Comparison of ENCODE assay signal across 13 cellular contexts in genomic region chr7:23759556-23760391, GRCh38. TPM values are rescaled to one million over a fixed set of nuclear protein-coding genes. Genes with fewer than 3 reads are reported as not detected.
DNase-seq lines count a peak whose midpoint lies in the region; ATAC-seq, FAIRE-seq and TF ChIP-seq lines count a peak whose summit lies in the region.
"Had no signal": no experiment of that assay in that cellular context is flagged by ENCODE, and none has a peak within 500 bp of the region (broad histone marks: within the 10 kb centered on the region; RNA-seq: fewer than 3 reads in every experiment).

No MANE protein-coding gene starts in this region.

- no peak overlapping the region for H3K9ac ChIP-seq in keratinocyte (ENCODE audit: control insufficient read depth, extremely low read depth, insufficient read depth, low read length)

- H3K36me3 ChIP-seq in keratinocyte (ENCODE audit: control insufficient read depth in 2 of 2, extremely low read depth in 1 of 2, insufficient read depth in 2 of 2, low read length in 2 of 2): no peaks in the 10 kb centered on the region

- H3K9me3 ChIP-seq in A549 (no peaks in the 10 kb centered on the region), keratinocyte (ENCODE audit: control insufficient read depth, low read depth, low read length) (no peaks in the 10 kb centered on the region)
- H3K9me3 ChIP-seq: testis had no signal

- POLR2A ChIA-PET in A549 (lab: Yijun Ruan, JAX): no interaction called here

- no peaks in the 10 kb centered on the region for H3K9me1 ChIP-seq in keratinocyte (ENCODE audit: control insufficient read depth, extremely low read depth, insufficient read depth, low read length)

- DNase-seq in A549 (ENCODE audit: low read depth in 1 of 2, low spot score in 1 of 2) (peak in 1 of 2 experiments; percentile 16), HS-5 (ENCODE audit: low read depth) (peak; percentile 39), SHP77 treated with DMSO at 0.1 percent for 48 hours (lab: John Stamatoyannopoulos, UW) (peak; percentile 41), keratinocyte (ENCODE audit: low read depth, low spot score) (no peak), UCSD-AML1 (lab: John Stamatoyannopoulos, UW; ENCODE audit: unreplicated experiment) (no peak)
- DNase-seq in T-helper 2 cell treated with Interferon-gamma antibody and Interleukin-4, amounts not matched to agents 5 μg/mL and 100 μg/mL, for 36 hours (ENCODE audit: low spot score): no peak
- DNase-seq: AML-193, cortex of kidney, H7, left cardiac atrium, testis had no signal

- CTCF ChIA-PET in A549 (lab: Yijun Ruan, JAX): no interaction called here

- H3K4me1 Mint-ChIP-seq in T-helper 2 cell treated with Interferon-gamma antibody and Interleukin-4, amounts not matched to agents 5 μg/mL and 100 μg/mL, for 36 hours (ENCODE audit: low read depth): peaks cover 4% of the 10 kb centered on the region

- no peak overlapping the region for H2AFZ ChIP-seq in keratinocyte (ENCODE audit: control insufficient read depth, low read length)

- TF ChIP-seq POLR2A in A549 (IDR thresholded peaks at IDR 0.05; ENCODE audit: low read length): no peak

- H3K9me3 Mint-ChIP-seq in T-helper 2 cell treated with Interferon-gamma antibody and Interleukin-4, amounts not matched to agents 5 μg/mL and 100 μg/mL, for 36 hours: no peaks in the 10 kb centered on the region

- dilution Hi-C loops in keratinocyte (cut with MboI; ENCODE audit: extremely low pct_ligation_motif_present, low sequenced_read_pairs): no loop called here

- TF ChIP-seq EP300 in A549 (IDR thresholded peaks at IDR 0.05): no peak

- H3K27me3 Mint-ChIP-seq in T-helper 2 cell treated with Interferon-gamma antibody and Interleukin-4, amounts not matched to agents 5 μg/mL and 100 μg/mL, for 36 hours (ENCODE audit: low read depth): no peaks in the 10 kb centered on the region

- no peaks in the 10 kb centered on the region for H3K79me2 ChIP-seq in keratinocyte (ENCODE audit: control insufficient read depth, insufficient read depth, low read length)

- no peaks in the 10 kb centered on the region for H3K36me3 Mint-ChIP-seq in T-helper 2 cell treated with Interferon-gamma antibody and Interleukin-4, amounts not matched to agents 5 μg/mL and 100 μg/mL, for 36 hours (ENCODE audit: low read depth)

- no peak overlapping the region for H3K4me3 Mint-ChIP-seq in T-helper 2 cell treated with Interferon-gamma antibody and Interleukin-4, amounts not matched to agents 5 μg/mL and 100 μg/mL, for 36 hours

- no peaks in the 10 kb centered on the region for H3K27me3 ChIP-seq in keratinocyte (ENCODE audit: control insufficient read depth, extremely low read depth, insufficient read depth, low read length)
- H3K27me3 ChIP-seq: testis had no signal

- no peak for TF ChIP-seq CTCF in A549 (IDR thresholded peaks at IDR 0.05)
- no peak for TF ChIP-seq CTCF in keratinocyte (optimal IDR thresholded peaks at IDR 0.05 in 1 of 3, IDR thresholded peaks at IDR 0.05 in 1 of 3, conservative IDR thresholded peaks at IDR 0.05 in 1 of 3; ENCODE audit: extremely low read depth in 1 of 3, insufficient read depth in 2 of 3, low read length in 3 of 3)

- peaks cover 8% of the 10 kb centered on the region for H3K4me1 ChIP-seq in A549
- H3K4me1 ChIP-seq in keratinocyte (ENCODE audit: control insufficient read depth, extremely low read depth, insufficient read depth, low read length): peaks cover 15% of the 10 kb centered on the region
- H3K4me1 ChIP-seq: testis had no signal

- ATAC-seq in A549: peak in 1 of 2 experiments; percentile 61; a peak in 3 of 6 replicates
- no peak for ATAC-seq in HG03521 (IDR thresholded peaks at IDR 0.05; ENCODE audit: unreplicated experiment)
- ATAC-seq in GM18517 (IDR thresholded peaks at IDR 0.05; ENCODE audit: unreplicated experiment): no peak

- H3K4me2 ChIP-seq in A549 (no peak overlapping the region), keratinocyte (ENCODE audit: control insufficient read depth, extremely low read depth, insufficient read depth, low read depth, low read length) (peak overlapping the region; percentile 67)

- H3K4me3 ChIP-seq in A549 (no peak overlapping the region), keratinocyte (ENCODE audit: control insufficient read depth in 2 of 3, extremely low read depth in 1 of 3, insufficient read depth in 2 of 3, low read depth in 1 of 3, low read length in 3 of 3) (no peak overlapping the region)
- H3K4me3 ChIP-seq: testis had no signal

- H3K27ac ChIP-seq in A549 (no peak overlapping the region), keratinocyte (ENCODE audit: control insufficient read depth, insufficient read depth, low read length) (no peak overlapping the region)
- H3K27ac ChIP-seq: testis had no signal

- peak; percentile 23 for FAIRE-seq in A549 (lab: Jason Lieb, UNC)
- FAIRE-seq in keratinocyte (lab: Jason Lieb, UNC): peak; percentile 96

- no peak overlapping the region for H3K27ac Mint-ChIP-seq in T-helper 2 cell treated with Interferon-gamma antibody and Interleukin-4, amounts not matched to agents 5 μg/mL and 100 μg/mL, for 36 hours

- H4K20me1 ChIP-seq in keratinocyte (ENCODE audit: control insufficient read depth, extremely low read depth, insufficient read depth, low read length): no peaks in the 10 kb centered on the region

- no peak for TF ChIP-seq RAD21 in A549 (conservative IDR thresholded peaks at IDR 0.05 in 1 of 2, IDR thresholded peaks at IDR 0.05 in 1 of 2)

TF ChIP-seq in A549, 52 proteins besides CTCF, POLR2A, EP300 and RAD21 (continues in another document):
- TF ChIP-seq SMC3 (IDR thresholded peaks at IDR 0.05): no peak
- no peak for TF ChIP-seq JUN (IDR thresholded peaks at IDR 0.05)
- TF ChIP-seq EHF (CRISPR knock-in tag; IDR thresholded peaks at IDR 0.05): no peak
- no peak for TF ChIP-seq FOSL2 (IDR thresholded peaks at IDR 0.05)
- TF ChIP-seq FOSL2 (CRISPR knock-in tag; IDR thresholded peaks at IDR 0.05): no peak
- no peak for TF ChIP-seq PHF8 (IDR thresholded peaks at IDR 0.05; ENCODE audit: borderline replicate concordance, low read depth)
- no peak for TF ChIP-seq RNF2 (IDR thresholded peaks at IDR 0.05; ENCODE audit: borderline replicate concordance, low read depth)
- no peak for TF ChIP-seq NFE2L2 (conservative IDR thresholded peaks at IDR 0.05; ENCODE audit: low read length)
- TF ChIP-seq KDM1A (IDR thresholded peaks at IDR 0.05; ENCODE audit: low read depth): no peak
- TF ChIP-seq ZNF302 (CRISPR knock-in tag; IDR thresholded peaks at IDR 0.05): no peak
- TF ChIP-seq ZSCAN20 (CRISPR knock-in tag; IDR thresholded peaks at IDR 0.05): no peak
- no peak for TF ChIP-seq TFCP2L1 (CRISPR knock-in tag; IDR thresholded peaks at IDR 0.05)
- no peak for TF ChIP-seq NPAS2 (CRISPR knock-in tag; IDR thresholded peaks at IDR 0.05; ENCODE audit: borderline replicate concordance)
- TF ChIP-seq FOXS1 (CRISPR knock-in tag; IDR thresholded peaks at IDR 0.05): no peak
- no peak for TF ChIP-seq CBX8 (IDR thresholded peaks at IDR 0.05)
- TF ChIP-seq REST (IDR thresholded peaks at IDR 0.05): no peak
- TF ChIP-seq BCL3 (IDR thresholded peaks at IDR 0.05): no peak

RNA-seq across cellular contexts. Expression of gene STK31, which starts 49.8 kb away (rescaled TPM):
- polyA plus RNA-seq in A549 (2011; rRNA removed) (2.2 and 3.9 TPM in 2 replicates), A549 (2017; fragmentation: RNase III; extraction: RNeasy Plus Mini Kit Qiagen cat#74134 plus additional on column Dnase treatment) (2.0 to 2.4 TPM (median 2.3 TPM) in 3 replicates), keratinocyte (0.01 to 0.03 TPM in 2 of 3 replicates, not detected in the other)
- 0.24 and 0.34 TPM in 2 replicates for polyA plus RNA-seq in A549 (2012; cell fraction: cytosol; rRNA removed)
- polyA plus RNA-seq in A549 (2012; cell fraction: nucleus; rRNA removed): 0.38 and 0.39 TPM in 2 replicates
- 0.39 and 1.2 TPM in 2 replicates for polyA minus RNA-seq in A549 (2011; rRNA and poly(A)+ RNA removed)
- not detected for polyA plus RNA-seq in keratinocyte (2011; ENCODE audit: low read depth)
- polyA plus RNA-seq in keratinocyte (2011; cell fraction: cytosol; rRNA removed): not detected in 2 replicates
- 0.04 TPM in 1 of 2 replicates, not detected in the other for polyA plus RNA-seq in keratinocyte (2011; cell fraction: nucleus; rRNA removed)
- 0.06 TPM in 1 of 2 replicates, not detected in the other for polyA plus RNA-seq in keratinocyte (2012; ENCODE audit: low replicate concordance)
- not detected in 3 replicates for polyA minus RNA-seq in keratinocyte
- polyA minus RNA-seq in keratinocyte (2011; cell fraction: cytosol; rRNA and poly(A)+ RNA removed): not detected
- not detected in 2 replicates for polyA minus RNA-seq in keratinocyte (2011; cell fraction: nucleus; rRNA and poly(A)+ RNA removed)

Comparison
In these comparisons a context has a peak if more than half of its experiments do, and no peak if none do; other contexts are left out.
1. DNase-seq: peak in HS-5 (single experiment) and SHP77 treated with DMSO at 0.1 percent for 48 hours (single experiment); none in keratinocyte (single experiment), T-helper 2 cell treated with Interferon-gamma antibody and Interleukin-4, amounts not matched to agents 5 μg/mL and 100 μg/mL, for 36 hours (single experiment) and UCSD-AML1 (single experiment).